Comparison of ENCODE assay signal across 1 cellular context in the genomic region with DNA sequence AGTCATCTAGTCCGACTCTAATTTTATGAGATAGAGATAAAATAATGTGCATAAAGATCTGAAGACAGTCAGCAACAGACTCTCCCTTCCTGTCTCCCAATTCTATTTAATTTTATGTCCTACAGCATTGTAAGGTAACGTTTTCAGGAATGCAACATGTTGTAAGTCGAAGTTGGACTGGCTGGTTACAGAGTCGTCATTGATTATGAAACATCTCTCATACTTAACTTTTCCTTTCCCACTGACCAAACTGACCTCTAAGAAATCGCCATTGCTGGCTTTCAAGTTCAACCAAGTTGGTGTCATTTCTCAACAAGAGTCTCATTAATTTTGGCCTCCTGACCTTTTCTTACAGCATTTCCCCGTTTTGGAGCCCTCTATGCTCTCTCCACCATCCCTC.
TF ChIP-seq lines count a peak whose summit lies in the region.

No MANE protein-coding gene starts in this region.

TF ChIP-seq in WTC11, 78 proteins besides CTCF, POLR2A, EP300 and RAD21 (continued from another document):
- TF ChIP-seq, protein P1, sequence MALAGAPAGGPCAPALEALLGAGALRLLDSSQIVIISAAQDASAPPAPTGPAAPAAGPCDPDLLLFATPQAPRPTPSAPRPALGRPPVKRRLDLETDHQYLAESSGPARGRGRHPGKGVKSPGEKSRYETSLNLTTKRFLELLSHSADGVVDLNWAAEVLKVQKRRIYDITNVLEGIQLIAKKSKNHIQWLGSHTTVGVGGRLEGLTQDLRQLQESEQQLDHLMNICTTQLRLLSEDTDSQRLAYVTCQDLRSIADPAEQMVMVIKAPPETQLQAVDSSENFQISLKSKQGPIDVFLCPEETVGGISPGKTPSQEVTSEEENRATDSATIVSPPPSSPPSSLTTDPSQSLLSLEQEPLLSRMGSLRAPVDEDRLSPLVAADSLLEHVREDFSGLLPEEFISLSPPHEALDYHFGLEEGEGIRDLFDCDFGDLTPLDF (CRISPR knock-in tag; IDR thresholded peaks at IDR 0.05), result no peak
- TF ChIP-seq NFE2L1 (CRISPR knock-in tag; IDR thresholded peaks at IDR 0.05) (no peak), FOXP1 (CRISPR knock-in tag; IDR thresholded peaks at IDR 0.05; ENCODE audit: borderline replicate concordance) (no peak), KAT7 (CRISPR knock-in tag; IDR thresholded peaks at IDR 0.05; ENCODE audit: borderline replicate concordance) (no peak), SOX15 (CRISPR knock-in tag; IDR thresholded peaks at IDR 0.05) (no peak), JUN (CRISPR knock-in tag; IDR thresholded peaks at IDR 0.05) (no peak), GTF2I (CRISPR knock-in tag; conservative IDR thresholded peaks at IDR 0.05) (no peak), SMAD3 (CRISPR knock-in tag; IDR thresholded peaks at IDR 0.05; ENCODE audit: borderline replicate concordance) (no peak)
